In the genomic region with DNA sequence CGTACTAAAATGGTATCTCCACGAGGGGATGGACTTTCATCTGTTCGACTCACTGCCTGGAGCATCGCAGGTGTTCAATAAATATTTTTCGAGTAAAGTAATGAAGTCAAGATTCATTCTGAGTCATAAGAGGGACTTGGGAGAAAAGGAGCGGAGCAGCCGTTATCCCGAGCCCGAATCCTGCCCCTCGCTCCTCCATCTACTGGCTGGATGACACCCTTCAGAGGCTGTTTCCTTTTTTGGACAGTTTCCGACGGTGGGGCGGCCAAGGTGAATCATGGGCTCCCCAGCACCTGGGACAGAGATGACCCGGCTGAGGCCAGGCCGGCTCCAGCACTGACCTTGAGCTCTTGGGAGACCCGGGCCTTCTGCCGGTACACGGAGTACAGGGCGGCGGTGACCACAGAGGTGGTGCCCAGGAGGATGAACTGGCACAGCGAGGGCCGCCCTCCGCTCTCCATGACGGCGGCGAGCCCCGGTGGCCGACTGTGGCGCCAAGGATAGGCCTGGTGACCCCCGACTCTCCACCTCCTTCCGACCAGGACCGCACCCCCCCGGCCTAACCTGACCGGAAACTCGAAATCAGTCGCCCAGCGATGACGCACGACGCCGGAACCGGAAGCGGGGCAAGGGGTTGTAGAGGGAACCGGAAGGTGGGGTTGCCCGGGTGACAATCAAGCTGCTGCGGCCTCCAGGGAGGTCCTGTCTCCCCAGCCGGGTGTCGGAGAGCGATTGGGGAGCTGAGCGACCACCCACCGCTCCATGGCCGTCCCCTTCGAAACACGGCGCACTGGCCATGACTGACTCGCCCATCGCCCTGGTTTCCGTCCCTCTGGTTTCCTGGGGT, we compare ENCODE assay signal across 8 cellular contexts. TPM values are rescaled to one million over a fixed set of nuclear protein-coding genes. Genes with fewer than 3 reads are reported as not detected.
DNase-seq lines count a peak whose midpoint lies in the region; ATAC-seq, FAIRE-seq and TF ChIP-seq lines count a peak whose summit lies in the region.

A gene with protein sequence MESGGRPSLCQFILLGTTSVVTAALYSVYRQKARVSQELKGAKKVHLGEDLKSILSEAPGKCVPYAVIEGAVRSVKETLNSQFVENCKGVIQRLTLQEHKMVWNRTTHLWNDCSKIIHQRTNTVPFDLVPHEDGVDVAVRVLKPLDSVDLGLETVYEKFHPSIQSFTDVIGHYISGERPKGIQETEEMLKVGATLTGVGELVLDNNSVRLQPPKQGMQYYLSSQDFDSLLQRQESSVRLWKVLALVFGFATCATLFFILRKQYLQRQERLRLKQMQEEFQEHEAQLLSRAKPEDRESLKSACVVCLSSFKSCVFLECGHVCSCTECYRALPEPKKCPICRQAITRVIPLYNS (minus strand): TSS at position 588 of the 847 bp plus-strand sequence. CDS start 127 bp downstream, at position 461.

- TF ChIP-seq CTCF in upper lobe of left lung (IDR thresholded peaks at IDR 0.05): peak in 1 of 6 experiments; percentile 23

- peak within 1 kb of the TSS; percentile 83 to 94 (median 89) for H3K27ac ChIP-seq in upper lobe of left lung

- H3K4me1 ChIP-seq in upper lobe of left lung: peaks cover 16 to 38% (median 24%) of the 10 kb centered on the region in 4 donors

- peak; percentile 64 for TF ChIP-seq POLR2A in GM12891 (IDR thresholded peaks at IDR 0.05; ENCODE audit: low read depth, low read length)
- TF ChIP-seq POLR2A in upper lobe of left lung (IDR thresholded peaks at IDR 0.05): peak; percentile 17 to 79 (median 44)

- WGBS in upper lobe of left lung, 2 donors: 2 to 4% methylated on average over 30 to 42 of the region's 58 CpGs

- H3K27me3 ChIP-seq in upper lobe of left lung: no peaks in the 10 kb centered on the region

- ATAC-seq in HG02870 (IDR thresholded peaks at IDR 0.05; ENCODE audit: unreplicated experiment): peak; percentile 89
- peak; percentile 99 for ATAC-seq in left cardiac atrium
- ATAC-seq in upper lobe of left lung (ENCODE audit: low FRiP score in 2 of 2): peak; percentile 96 to 99

- no peaks in the 10 kb centered on the region for H3K9me3 ChIP-seq in upper lobe of left lung

- no peaks in the 10 kb centered on the region for H3K27me3 Mint-ChIP-seq in T-helper 1 cell treated with Interleukin-12 subunit alpha and Interleukin-12 subunit beta and Interleukin-4 antibody, amounts not matched to agents 30 μg/mL and 1 μg/mL, for 36 hours (ENCODE audit: low read depth)

- peaks cover 0 to 9% (median 0%) of the 10 kb centered on the region in 4 donors for H3K36me3 ChIP-seq in upper lobe of left lung

- peak; percentile 96 for FAIRE-seq in GM12891 (lab: Jason Lieb, UNC)

- intact Hi-C loops in left cardiac atrium (cut with DNase I) (no loop called here), posterior vena cava (cut with DNase I) (no loop called here)

- peak within 1 kb of the TSS; percentile 89 for H3K4me3 Mint-ChIP-seq in T-helper 1 cell treated with Interleukin-12 subunit alpha and Interleukin-12 subunit beta and Interleukin-4 antibody, amounts not matched to agents 30 μg/mL and 1 μg/mL, for 36 hours

- DNase-seq in GM12891 (ENCODE audit: insufficient read length, low spot score) (peak; percentile 95), NCI-H1694 treated with DMSO at 0.1 percent for 48 hours (lab: John Stamatoyannopoulos, UW) (peak; percentile 50), amniotic stem cell (lab: John Stamatoyannopoulos, UW) (peak; percentile 78), left cardiac atrium (peak; percentile 97), posterior vena cava (ENCODE audit: low spot score) (peak; percentile 99), upper lobe of left lung (peak; percentile 92 to 99)

- peak within 1 kb of the TSS; percentile 83 to 99 (median 96) for H3K4me3 ChIP-seq in upper lobe of left lung

- H3K9me3 Mint-ChIP-seq in T-helper 1 cell treated with Interleukin-12 subunit alpha and Interleukin-12 subunit beta and Interleukin-4 antibody, amounts not matched to agents 30 μg/mL and 1 μg/mL, for 36 hours: no peaks in the 10 kb centered on the region

- H3K4me1 Mint-ChIP-seq in T-helper 1 cell treated with Interleukin-12 subunit alpha and Interleukin-12 subunit beta and Interleukin-4 antibody, amounts not matched to agents 30 μg/mL and 1 μg/mL, for 36 hours (ENCODE audit: low read depth): peaks cover 18% of the 10 kb centered on the region

- H3K27ac Mint-ChIP-seq in T-helper 1 cell treated with Interleukin-12 subunit alpha and Interleukin-12 subunit beta and Interleukin-4 antibody, amounts not matched to agents 30 μg/mL and 1 μg/mL, for 36 hours: peak within 1 kb of the TSS; percentile 95

- peak in 1 of 4 donors; percentile 47 for TF ChIP-seq EP300 in upper lobe of left lung (IDR thresholded peaks at IDR 0.05)

- peaks cover 4% of the 10 kb centered on the region for H3K36me3 Mint-ChIP-seq in T-helper 1 cell treated with Interleukin-12 subunit alpha and Interleukin-12 subunit beta and Interleukin-4 antibody, amounts not matched to agents 30 μg/mL and 1 μg/mL, for 36 hours (ENCODE audit: low read depth)

TF ChIP-seq in GM12891, 5 proteins besides CTCF, POLR2A, EP300 and RAD21:
- TF ChIP-seq POU2F2 (IDR thresholded peaks at IDR 0.05; ENCODE audit: low read depth, low read length): 0 out of 2 replicates have a peak, but pooled peaks have one; percentile 22
- TF ChIP-seq POLR2AphosphoS5 (IDR thresholded peaks at IDR 0.05; ENCODE audit: low read depth, low read length): peak; percentile 52
- TF ChIP-seq TAF1 (IDR thresholded peaks at IDR 0.05; ENCODE audit: low read depth, low read length): 0 out of 2 replicates have a peak, but pooled peaks have one; percentile 16
- no peak for TF ChIP-seq PAX5 (IDR thresholded peaks at IDR 0.05; ENCODE audit: insufficient read depth, low read length, severe bottlenecking)
- no peak for TF ChIP-seq SPI1 (IDR thresholded peaks at IDR 0.05; ENCODE audit: low read depth, low read length)

RNA-seq across cellular contexts. Expression of the gene that starts here (rescaled TPM):
- polyA plus RNA-seq in GM12891 (2012; ENCODE audit: low read depth, missing spikeins): 15.9 TPM
- 10 to 100 TPM; 32.4 to 41.0 TPM for total RNA-seq in left cardiac atrium
- total RNA-seq in posterior vena cava: 10 to 100 TPM; 20.9 to 21.7 TPM
- total RNA-seq in upper lobe of left lung: 10 to 100 TPM; 15.7 to 39.3 (median 30.8) TPM

Comparison
In these comparisons a context has a peak if more than half of its experiments do, and no peak if none do; other contexts are left out.
1. Peak in every context shown above with its lines: DNase-seq, ATAC-seq, H3K4me3 ChIP-seq and H3K27ac ChIP-seq.